ENCODE assay signal across 8 cellular contexts in the genomic region with DNA sequence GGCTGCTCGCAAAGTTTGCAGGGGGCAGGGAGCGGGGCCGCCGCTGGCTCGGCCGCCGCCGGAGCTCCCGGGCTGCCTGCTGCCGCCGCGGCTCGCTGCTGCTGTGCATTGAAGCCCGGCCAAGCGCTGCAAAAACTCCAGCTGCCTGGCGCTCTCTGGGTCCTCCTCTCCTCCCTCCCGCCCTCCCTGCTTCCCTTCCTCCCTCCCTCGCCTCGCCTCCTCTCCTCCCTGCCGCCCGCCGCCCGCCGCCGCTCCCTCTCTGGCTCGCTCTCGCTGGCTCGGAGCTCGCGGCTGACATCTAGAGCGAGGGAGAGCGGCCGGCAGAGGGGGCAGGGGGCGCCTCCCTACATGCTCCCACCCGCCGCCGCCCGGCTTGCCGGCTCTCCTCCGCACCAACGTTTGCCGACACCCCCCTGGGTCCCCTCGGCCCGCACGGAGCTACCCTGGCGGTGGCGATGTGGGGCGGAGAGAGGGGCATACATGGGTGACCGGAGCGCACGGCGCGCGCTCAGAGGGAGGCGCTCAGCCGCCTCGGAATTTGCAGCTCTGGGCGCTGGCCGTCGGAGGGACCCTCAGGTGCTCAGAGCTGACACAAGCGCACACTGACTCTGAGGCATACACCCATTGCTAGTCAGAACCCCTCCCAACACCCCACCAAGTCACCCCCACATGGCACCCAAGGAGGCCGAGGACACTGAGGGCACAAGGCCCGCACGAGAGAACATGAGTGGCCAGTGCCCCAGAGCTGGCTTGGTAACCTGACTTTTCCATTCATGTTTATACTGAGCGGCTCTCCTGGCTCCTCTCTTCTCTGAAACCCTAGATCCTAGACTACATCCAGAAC. TPM values are rescaled to one million over a fixed set of nuclear protein-coding genes. Genes with fewer than 3 reads are reported as not detected.
DNase-seq lines count a peak whose midpoint lies in the region; ATAC-seq and TF ChIP-seq lines count a peak whose summit lies in the region.

No MANE protein-coding gene starts in this region.

- no peak for ATAC-seq in GM19397 (IDR thresholded peaks at IDR 0.05; ENCODE audit: unreplicated experiment)

- peaks cover 13 to 28% (median 18%) of the 10 kb centered on the region in 3 donors for H3K4me1 ChIP-seq in skeletal muscle tissue (ENCODE audit: control insufficient read depth in 3 of 3, insufficient read depth in 3 of 3, low read length in 3 of 3)

- no peaks in the 10 kb centered on the region for H3K9me3 ChIP-seq in skeletal muscle tissue (ENCODE audit: control insufficient read depth in 3 of 3, low read length in 3 of 3)

- peaks cover 0 to 2% (median 0%) of the 10 kb centered on the region in 5 experiments for H3K9me3 Mint-ChIP-seq in brain
- H3K9me3 Mint-ChIP-seq in immature natural killer cell = no peaks in the 10 kb centered on the region

- peak; percentile 67 to 86 (median 79) for DNase-seq in NCI-H1417 (lab: John Stamatoyannopoulos, UW)
- no peak for DNase-seq in NCI-H1417 treated with DMSO at 0.1 percent for 48 hours (lab: John Stamatoyannopoulos, UW)
- DNase-seq in NCI-H226 = peak; percentile 39
- peak; percentile 15 to 38 (median 32) for DNase-seq in immature natural killer cell
- no peak for DNase-seq in activated gamma-delta T cell treated with Interleukin-2 at 50 U/mL for 16 hours

- H3K36me3 ChIP-seq in skeletal muscle tissue (ENCODE audit: control insufficient read depth in 3 of 3, insufficient read depth in 3 of 3, low read length in 3 of 3) = no peaks in the 10 kb centered on the region

- H3K27ac Mint-ChIP-seq in brain (peak overlapping the region in 3 of 5 experiments; percentile 60 to 79 (median 73)), immature natural killer cell (peak overlapping the region in 1 of 6 donors; percentile 38)

- H3K4me1 Mint-ChIP-seq in brain (peaks cover 41% of the 10 kb centered on the region), immature natural killer cell (peaks cover 42 to 50% of the 10 kb centered on the region in 2 donors)

- H3K27ac ChIP-seq in skeletal muscle tissue (ENCODE audit: low read depth, low read length) = no peak overlapping the region

- H3K36me3 Mint-ChIP-seq in brain (peaks cover under 1% of the 10 kb centered on the region), immature natural killer cell (no peaks in the 10 kb centered on the region)

- peak overlapping the region in 1 of 3 donors; percentile 8 for H3K9ac ChIP-seq in skeletal muscle tissue (ENCODE audit: low read depth in 1 of 3, low read length in 3 of 3)

- H3K27me3 Mint-ChIP-seq in brain = peaks cover 65% of the 10 kb centered on the region
- peaks cover 9 to 21% (median 9%) of the 10 kb centered on the region in 3 donors for H3K27me3 Mint-ChIP-seq in immature natural killer cell (ENCODE audit: low read depth in 3 of 3)

- peak overlapping the region in 2 of 3 donors; percentile 45 to 51 for H3K4me3 ChIP-seq in skeletal muscle tissue (ENCODE audit: low read length in 3 of 3)

- peaks cover 42 to 43% (median 42%) of the 10 kb centered on the region in 3 donors for H3K27me3 ChIP-seq in skeletal muscle tissue (ENCODE audit: control insufficient read depth in 3 of 3, insufficient read depth in 3 of 3, low read length in 3 of 3)

- peak; percentile 56 to 73 for TF ChIP-seq CTCF in brain (conservative IDR thresholded peaks at IDR 0.05)

- peak overlapping the region; percentile 73 to 84 (median 78) for H3K4me3 Mint-ChIP-seq in brain
- peak overlapping the region; percentile 62 to 80 (median 76) for H3K4me3 Mint-ChIP-seq in immature natural killer cell

RNA-seq across cellular contexts. Expression of a gene that starts 1.2 kb away (rescaled TPM):
- polyA plus RNA-seq in brain (ENCODE audit: insufficient read depth, low read depth, low replicate concordance) (3.6 TPM), immature natural killer cell (1 to 10 TPM in 1 of 3 donors, under 1 TPM in 2; 0.53 to 1.3 (median 0.56) TPM)
- total RNA-seq in skeletal muscle tissue = 2.1 TPM

Comparison
In these comparisons a context has a peak if more than half of its experiments do, and no peak if none do; other contexts are left out.
1. DNase-seq: peak in NCI-H1417 (3 of 3), NCI-H226 (single experiment) and immature natural killer cell (3 of 3); none in NCI-H1417 treated with DMSO at 0.1 percent for 48 hours (single experiment) and activated gamma-delta T cell treated with Interleukin-2 at 50 U/mL for 16 hours (single experiment).